20 cellular contexts compared by ENCODE assay signal in genomic region chr4:31995943-31996901, GRCh38.
DNase-seq lines count a peak whose midpoint lies in the region; ATAC-seq, FAIRE-seq and TF ChIP-seq lines count a peak whose summit lies in the region.
"Had no signal": no experiment of that assay in that cellular context is flagged by ENCODE, and none has a peak within 500 bp of the region (broad histone marks: within the 10 kb centered on the region; RNA-seq: fewer than 3 reads in every experiment).

No MANE protein-coding gene starts in this region.

- no peak overlapping the region for H2BK12ac ChIP-seq in H9 (ENCODE audit: insufficient read length, low read depth, low read length)

- H3K9me3 ChIP-seq in H9 (ENCODE audit: control insufficient read depth, low read depth, low read length) = no peaks in the 10 kb centered on the region
- no peaks in the 10 kb centered on the region for H3K9me3 ChIP-seq in pancreas
- H3K9me3 ChIP-seq in T-helper 17 cell (ENCODE audit: control insufficient read depth, low read length, poor library complexity, severe bottlenecking) = no peaks in the 10 kb centered on the region
- H3K9me3 ChIP-seq: prostate gland had no signal

- intact Hi-C loops in pancreas (cut with DNase I) = no loop called here

- no peaks in the 10 kb centered on the region for H3K36me3 ChIP-seq in pancreas
- H3K36me3 ChIP-seq: prostate gland had no signal

- no peak overlapping the region for H3K4me2 ChIP-seq in H9 (ENCODE audit: insufficient read depth, insufficient read length, low read length)

- H2AFZ ChIP-seq in H9 (ENCODE audit: low read length) = no peak overlapping the region

- H3K23me2 ChIP-seq in H9 (ENCODE audit: insufficient read length, low read depth, low read length, poor library complexity, severe bottlenecking) = no peaks in the 10 kb centered on the region

- H3K14ac ChIP-seq in H9 (ENCODE audit: insufficient read depth, low read length) = peak overlapping the region; percentile 65; the same call in 1 of the 2 replicates

- no peak for FAIRE-seq in pancreas (lab: Jason Lieb, UNC)
- FAIRE-seq: GM19239 had no signal

- no peak overlapping the region for H3T11ph ChIP-seq in H9 (ENCODE audit: low read length)

- H3K4me3 Mint-ChIP-seq in H9 = peak overlapping the region in 1 of 2 experiments; percentile 57; a peak in 2 of 5 replicates
- H3K4me3 Mint-ChIP-seq in T-helper 17 cell = no peak overlapping the region
- H3K4me3 Mint-ChIP-seq: activated CD4-positive, alpha-beta memory T cell treated with anti-CD3 and anti-CD28 coated beads for 36 hours; activated naive CD4-positive, alpha-beta T cell treated with anti-CD3 and anti-CD28 coated beads, Interleukin-2, amount 50 U/mL, for 24 hours; activated T-cell treated with anti-CD3 and anti-CD28 coated beads, Interleukin-2, amount 50 U/mL, for 24 hours had no signal

- no peaks in the 10 kb centered on the region for H3K4me1 ChIP-seq in H9 (ENCODE audit: insufficient read depth, low read length)
- no peaks in the 10 kb centered on the region for H3K4me1 ChIP-seq in pancreas
- H3K4me1 ChIP-seq: prostate gland had no signal

- no peak overlapping the region for H2BK20ac ChIP-seq in H9 (ENCODE audit: low read depth, low read length, poor library complexity, severe bottlenecking)

- 0 out of 7 replicates have a peak overlapping the region, but pooled peaks of 1 of the 3 experiments have one; percentile 7 for H3K27ac Mint-ChIP-seq in H9
- no peak overlapping the region for H3K27ac Mint-ChIP-seq in T-helper 17 cell
- H3K27ac Mint-ChIP-seq: activated CD4-positive, alpha-beta memory T cell treated with anti-CD3 and anti-CD28 coated beads for 36 hours; activated naive CD4-positive, alpha-beta T cell treated with anti-CD3 and anti-CD28 coated beads, Interleukin-2, amount 50 U/mL, for 24 hours; activated T-cell treated with anti-CD3 and anti-CD28 coated beads, Interleukin-2, amount 50 U/mL, for 24 hours; naive thymus-derived CD4-positive, alpha-beta T cell had no signal

- ATAC-seq in pancreas (peak in 1 of 4 donors; percentile 40), T-helper 17 cell (no peak)
- ATAC-seq: HCT116; naive thymus-derived CD4-positive, alpha-beta T cell had no signal

- H3K9ac ChIP-seq in H9 (ENCODE audit: extremely low read depth, insufficient read length, low read length) = no peak overlapping the region

- peak; percentile 89 for DNase-seq in H9
- DNase-seq in NCI-H2227 (lab: John Stamatoyannopoulos, UW; ENCODE audit: unreplicated experiment) = peak; percentile 87
- DNase-seq in epithelial cell of proximal tubule (ENCODE audit: low read depth) = no peak
- DNase-seq in pancreas = peak in 4 of 6 donors; percentile 8 to 64 (median 32)
- DNase-seq in dermis blood vessel endothelial cell = no peak
- no peak for DNase-seq in T-helper 17 cell
- no peak for DNase-seq in SK-N-DZ (ENCODE audit: low spot score)
- DNase-seq in pons (ENCODE audit: low spot score) = no peak
- DNase-seq: activated CD4-positive, alpha-beta memory T cell treated with anti-CD3 and anti-CD28 coated beads for 36 hours; activated T-cell treated with anti-CD3 and anti-CD28 coated beads, Interleukin-2, amount 50 U/mL, for 24 hours; Calu3; cortex of kidney; erythroblast; naive thymus-derived CD4-positive, alpha-beta T cell; NCI-H1105; substantia nigra had no signal

- WGBS in H9 (ENCODE audit: extremely low coverage, insufficient read length, low lambda C conversion rate) = no CpG with 5 or more reads among the region's 55 CpGs
- 85 to 92% methylated on average over 51 to 55 of the region's 55 CpGs for WGBS in pancreas, 2 donors

- H3K4me1 Mint-ChIP-seq in H9 (peaks cover 28 to 31% of the 10 kb centered on the region in 2 experiments), T-helper 17 cell (no peaks in the 10 kb centered on the region)
- H3K4me1 Mint-ChIP-seq: activated naive CD4-positive, alpha-beta T cell treated with anti-CD3 and anti-CD28 coated beads, Interleukin-2, amount 50 U/mL, for 24 hours; naive thymus-derived CD4-positive, alpha-beta T cell had no signal

- peaks cover 0 to 1% (median 0%) of the 10 kb centered on the region in 3 experiments; a peak in 2 of 7 replicates for H3K36me3 Mint-ChIP-seq in H9 (ENCODE audit: insufficient read depth in 1 of 3, low read depth in 3 of 3)
- H3K36me3 Mint-ChIP-seq in T-helper 17 cell (ENCODE audit: low read depth) = no peaks in the 10 kb centered on the region
- H3K36me3 Mint-ChIP-seq: activated CD4-positive, alpha-beta memory T cell treated with anti-CD3 and anti-CD28 coated beads for 36 hours; activated naive CD4-positive, alpha-beta T cell treated with anti-CD3 and anti-CD28 coated beads, Interleukin-2, amount 50 U/mL, for 24 hours; naive thymus-derived CD4-positive, alpha-beta T cell had no signal

- H3K56ac ChIP-seq in H9 (ENCODE audit: insufficient read length, low read depth, low read length) = no peak overlapping the region

- no peaks in the 10 kb centered on the region for H3K79me2 ChIP-seq in H9 (ENCODE audit: insufficient read depth, low read length)

- peak overlapping the region; percentile 64 for H3K18ac ChIP-seq in H9 (ENCODE audit: insufficient read length, low read depth, low read length)

- H3K23ac ChIP-seq in H9 (ENCODE audit: insufficient read length, low read depth, low read length) = no peak overlapping the region

- H4K8ac ChIP-seq in H9 (replicated peaks; ENCODE audit: insufficient read length, low read depth, low read length) = no peak overlapping the region

- no peaks in the 10 kb centered on the region for H3K27me3 ChIP-seq in H9 (ENCODE audit: insufficient read depth, low read length)
- no peaks in the 10 kb centered on the region for H3K27me3 ChIP-seq in pancreas

- no peak overlapping the region for H2BK5ac ChIP-seq in H9 (ENCODE audit: insufficient read length, low read length)

- no peak overlapping the region for H2BK120ac ChIP-seq in H9 (ENCODE audit: low read depth, low read length, poor library complexity, severe bottlenecking)

- H3K79me1 ChIP-seq in H9 (ENCODE audit: insufficient read depth, low read depth, low read length, poor library complexity, severe bottlenecking) = no peaks in the 10 kb centered on the region

- H3K4me3 ChIP-seq in epithelial cell of proximal tubule (ENCODE audit: low read depth, low read length) (peak overlapping the region; percentile 16), pancreas (no peak overlapping the region)
- H3K4me3 ChIP-seq: prostate gland had no signal

- H3K27ac ChIP-seq in H9 (ENCODE audit: insufficient read length, low read depth, low read length) (no peak overlapping the region), pancreas (no peak overlapping the region)
- H3K27ac ChIP-seq: prostate gland had no signal

- no peak overlapping the region for H2BK15ac ChIP-seq in H9 (ENCODE audit: low read depth, low read length)

- H4K91ac ChIP-seq in H9 (ENCODE audit: insufficient read length, low read depth, low read length) = no peak overlapping the region

- H2AK5ac ChIP-seq in H9 (ENCODE audit: insufficient read length, low read length) = no peak overlapping the region

- no peak overlapping the region for H4K5ac ChIP-seq in H9 (ENCODE audit: insufficient read length, low read depth, low read length)

- H3K9me3 Mint-ChIP-seq in H9 = peaks cover 0 to 3% of the 10 kb centered on the region in 2 experiments; a peak in 1 of 5 replicates

- no peaks in the 10 kb centered on the region for H3K27me3 Mint-ChIP-seq in H9 (ENCODE audit: low read depth)
- no peaks in the 10 kb centered on the region for H3K27me3 Mint-ChIP-seq in T-helper 17 cell
- H3K27me3 Mint-ChIP-seq: activated CD4-positive, alpha-beta memory T cell treated with anti-CD3 and anti-CD28 coated beads for 36 hours; activated naive CD4-positive, alpha-beta T cell treated with anti-CD3 and anti-CD28 coated beads, Interleukin-2, amount 50 U/mL, for 24 hours; activated T-cell treated with anti-CD3 and anti-CD28 coated beads, Interleukin-2, amount 50 U/mL, for 24 hours; naive thymus-derived CD4-positive, alpha-beta T cell had no signal

- H4K20me1 ChIP-seq in H9 (ENCODE audit: control insufficient read depth, insufficient read depth, insufficient read length) = no peaks in the 10 kb centered on the region

- TF ChIP-seq CTCF in H9 (conservative IDR thresholded peaks at IDR 0.05) (peak; percentile 33; the same call in 2 of the 3 replicates), epithelial cell of proximal tubule (conservative IDR thresholded peaks at IDR 0.05; ENCODE audit: low read depth, low read length) (no peak), pancreas (IDR thresholded peaks at IDR 0.05) (no peak)

- no peak overlapping the region for H3K4ac ChIP-seq in H9 (ENCODE audit: low read depth, low read length)

Comparison
In these comparisons a context has a peak if more than half of its experiments do, and no peak if none do; other contexts are left out.
1. DNase-seq: peak in H9 (single experiment), NCI-H2227 (single experiment) and pancreas (4 of 6); none in epithelial cell of proximal tubule (single experiment), dermis blood vessel endothelial cell (single experiment), T-helper 17 cell (0 of 3), SK-N-DZ (single experiment) and pons (single experiment).